In the genomic region with DNA sequence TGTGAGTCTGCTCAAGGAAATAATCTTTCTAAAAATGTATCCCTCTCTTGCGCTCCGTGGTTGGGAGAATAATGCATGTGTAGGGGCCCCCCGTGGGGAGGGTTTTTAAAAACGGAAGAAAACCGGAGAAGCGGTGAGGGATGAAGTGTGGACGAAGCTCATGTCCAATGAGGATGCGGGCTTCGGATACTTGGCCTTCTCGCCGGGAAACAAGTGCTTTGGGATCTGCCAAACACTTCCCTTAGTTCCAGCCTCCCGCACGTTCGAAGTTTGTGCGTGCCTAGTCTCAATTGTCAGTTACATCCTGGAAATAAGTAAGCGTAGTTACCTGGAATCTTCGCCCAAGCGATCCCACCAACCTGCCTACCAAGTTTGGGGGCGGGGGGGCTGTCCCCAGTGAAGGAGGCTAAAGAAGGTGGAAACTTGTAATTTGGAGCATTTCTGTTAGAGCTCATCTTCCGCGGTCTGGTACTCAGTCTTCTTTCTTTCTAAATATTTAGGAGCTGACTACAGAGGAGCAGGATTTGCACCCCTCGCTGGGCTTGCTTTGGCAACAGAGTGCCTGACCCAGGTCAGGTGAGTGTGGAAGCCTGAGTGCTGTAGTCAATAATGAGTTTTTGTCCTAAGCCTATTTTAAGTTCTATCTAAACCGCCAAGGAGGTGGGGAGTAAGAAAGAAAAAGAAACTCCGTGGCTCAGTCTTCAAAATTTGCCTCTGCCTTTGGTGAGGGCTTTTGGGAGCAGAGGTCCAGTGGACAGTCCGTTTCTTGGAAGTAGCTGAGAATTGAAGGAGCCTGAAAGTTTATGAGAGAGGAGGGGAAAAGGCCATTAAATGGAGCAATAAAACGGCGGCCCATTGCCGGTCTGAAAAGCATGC, we compare ENCODE assay signal across 8 cellular contexts. TPM values are rescaled to one million over a fixed set of nuclear protein-coding genes. Genes with fewer than 3 reads are reported as not detected.
DNase-seq lines count a peak whose midpoint lies in the region; FAIRE-seq and TF ChIP-seq lines count a peak whose summit lies in the region.

No MANE protein-coding gene starts in this region.

- H3K36me3 ChIP-seq in iPS-20b (ENCODE audit: insufficient read depth, low read depth, low read length) = no peaks in the 10 kb centered on the region
- H3K36me3 ChIP-seq in small intestine (ENCODE audit: control insufficient read depth in 2 of 2, insufficient read depth in 2 of 2, low read length in 2 of 2) = no peaks in the 10 kb centered on the region

- in situ Hi-C loops in astrocyte of the cerebellum (cut with HindIII; ENCODE audit: low sequenced_read_pairs) = no loop called here

- WGBS in small intestine, 3 donors = 2 to 4% (median 2%) methylated on average over 28 of the region's 28 CpGs

- H3K27ac ChIP-seq in iPS-20b (ENCODE audit: low read length) (no peak overlapping the region), small intestine (ENCODE audit: low read depth in 1 of 2, low read length in 1 of 2) (peak overlapping the region; percentile 41 to 45)

- no peak for FAIRE-seq in small intestine (lab: Jason Lieb, UNC)
- FAIRE-seq in D721Med (lab: Jason Lieb, UNC) = no peak

- H3K4me1 ChIP-seq in iPS-20b (ENCODE audit: insufficient read depth, low read length) (no peaks in the 10 kb centered on the region), small intestine (ENCODE audit: control insufficient read depth in 2 of 2, insufficient read depth in 1 of 2, low read depth in 1 of 2, low read length in 1 of 2) (peaks cover 6% of the 10 kb centered on the region in 2 donors)

- peak overlapping the region; percentile 45; the same call in 1 of the 2 replicates for H3K9ac ChIP-seq in iPS-20b (ENCODE audit: low read depth, low read length)

- H3K27me3 ChIP-seq in iPS-20b (ENCODE audit: insufficient read depth, low read length) = peaks cover 45% of the 10 kb centered on the region
- H3K27me3 ChIP-seq in small intestine (ENCODE audit: control insufficient read depth in 2 of 2, insufficient read depth in 2 of 2, low read length in 2 of 2) = no peaks in the 10 kb centered on the region

- TF ChIP-seq CTCF in astrocyte of the cerebellum (IDR thresholded peaks at IDR 0.05; ENCODE audit: low read depth, low read length, missing control alignments) (no peak), D721Med (IDR thresholded peaks at IDR 0.05; ENCODE audit: insufficient read depth, missing control alignments) (no peak)

- DNase-seq in GF-D8 (lab: John Stamatoyannopoulos, UW) (peak; percentile 2), NAMALWA (ENCODE audit: low spot score) (peak; percentile 36), astrocyte of the cerebellum (ENCODE audit: low read depth) (no peak), small intestine (peak; percentile 16), NCI-H146 (lab: John Stamatoyannopoulos, UW) (no peak), D721Med (ENCODE audit: insufficient read length, low spot score) (no peak), NCI-H510A treated with DMSO at 0.1 percent for 48 hours (lab: John Stamatoyannopoulos, UW) (no peak)

- no peaks in the 10 kb centered on the region for H3K9me3 ChIP-seq in iPS-20b (ENCODE audit: insufficient read depth, low read depth, low read length)
- H3K9me3 ChIP-seq in small intestine (ENCODE audit: control insufficient read depth, low read depth) = no peaks in the 10 kb centered on the region

- H3K4me3 ChIP-seq in astrocyte of the cerebellum (ENCODE audit: low read depth, low read length) = peak overlapping the region; percentile 61
- peak overlapping the region; percentile 95 for H3K4me3 ChIP-seq in iPS-20b (ENCODE audit: low read length)
- peak overlapping the region; percentile 70 to 72 for H3K4me3 ChIP-seq in small intestine (ENCODE audit: low read depth in 1 of 2, low read length in 2 of 2)

RNA-seq across cellular contexts. Expression of gene ITPR1, which starts 1.0 kb away (rescaled TPM):
- 10 to 100 TPM in 1 of 3 donors, 1 to 10 TPM in 1, under 1 TPM in 1; 0.89 to 13.8 (median 3.0) TPM for polyA plus RNA-seq in small intestine

RNA-seq across cellular contexts. Expression of gene SUMF1, which starts 27.1 kb away (rescaled TPM):
- 10 to 100 TPM in 1 of 3 donors, 1 to 10 TPM in 2; 3.8 to 22.2 (median 6.5) TPM for polyA plus RNA-seq in small intestine

Comparison
In these comparisons a context has a peak if more than half of its experiments do, and no peak if none do; other contexts are left out.
1. DNase-seq: peak in GF-D8 (single experiment), NAMALWA (single experiment) and small intestine (single experiment); none in astrocyte of the cerebellum (single experiment), NCI-H146 (single experiment), D721Med (single experiment) and NCI-H510A treated with DMSO at 0.1 percent for 48 hours (single experiment).
2. Peak in every context shown above with its lines, with median percentiles within 50 percentile points of each other: H3K4me3 ChIP-seq.